Comparison of ENCODE assay signal across 1 cellular context in the genomic region with DNA sequence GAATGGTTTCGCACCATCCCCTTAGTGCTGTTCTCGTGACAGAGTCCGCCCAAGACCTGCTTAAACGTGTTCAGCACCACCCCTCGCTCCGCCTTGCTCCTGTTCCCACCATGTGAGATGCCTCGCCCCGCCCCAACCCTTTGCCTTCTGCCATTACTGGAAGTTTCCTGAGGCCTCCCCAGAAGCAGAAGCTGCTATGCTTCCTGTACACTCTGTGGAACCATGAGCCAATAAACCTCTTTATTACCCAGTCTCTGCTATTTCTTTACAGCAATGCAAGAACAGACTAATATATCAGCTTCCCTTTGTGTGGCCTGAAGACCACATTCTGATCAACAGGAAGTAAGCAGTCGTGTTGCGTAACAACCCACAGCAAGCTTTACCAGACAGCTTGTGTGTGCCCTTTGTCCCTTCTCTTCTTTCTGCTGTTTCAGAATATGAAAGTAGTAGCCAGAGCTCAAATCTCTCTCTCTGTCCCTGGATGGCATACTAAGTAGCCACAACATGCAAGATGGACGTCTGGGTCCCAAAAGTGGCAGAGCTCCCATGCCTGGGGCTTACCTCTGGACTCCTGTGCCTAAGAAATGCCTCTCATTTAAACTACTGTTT.
A peak's percentile ranks its signal among the peaks of the same experiment; 100 is the strongest.
TF ChIP-seq lines count a peak whose summit lies in the region.

No MANE protein-coding gene starts in this region.

TF ChIP-seq in liver, 16 proteins besides CTCF, POLR2A, EP300 and RAD21 (continued from another document):
- peak; percentile 14 for TF ChIP-seq FOXA1 (IDR thresholded peaks at IDR 0.05)
